Comparison of ENCODE assay signal across 8 cellular contexts in genomic region chr21:37368536-37369279, GRCh38. TPM values are rescaled to one million over a fixed set of nuclear protein-coding genes. Genes with fewer than 3 reads are reported as not detected.
DNase-seq lines count a peak whose midpoint lies in the region; TF ChIP-seq lines count a peak whose summit lies in the region.

No MANE protein-coding gene starts in this region.

- intact Hi-C loops in posterior vena cava (cut with DNase I) = loop anchor here (10.0 kb wide), 2 partner anchors 104 to 196 kb away; partner anchors contain the start of gene VPS26C (in 2 of the 2)

- H3K9me3 Mint-ChIP-seq in T-helper 1 cell treated with Interleukin-12 subunit alpha and Interleukin-12 subunit beta and Interleukin-4 antibody, amounts not matched to agents 30 μg/mL and 1 μg/mL, for 36 hours = no peaks in the 10 kb centered on the region
- H3K9me3 Mint-ChIP-seq in progenitor cell of endocrine pancreas (ENCODE audit: low read depth) = no peaks in the 10 kb centered on the region

- peaks cover 58% of the 10 kb centered on the region for H3K4me1 Mint-ChIP-seq in T-helper 1 cell treated with Interleukin-12 subunit alpha and Interleukin-12 subunit beta and Interleukin-4 antibody, amounts not matched to agents 30 μg/mL and 1 μg/mL, for 36 hours (ENCODE audit: low read depth)
- H3K4me1 Mint-ChIP-seq in progenitor cell of endocrine pancreas (ENCODE audit: low read depth) = peaks cover 44% of the 10 kb centered on the region

- H3K27ac Mint-ChIP-seq in T-helper 1 cell treated with Interleukin-12 subunit alpha and Interleukin-12 subunit beta and Interleukin-4 antibody, amounts not matched to agents 30 μg/mL and 1 μg/mL, for 36 hours = peak overlapping the region; percentile 83
- peak overlapping the region; percentile 95 for H3K27ac Mint-ChIP-seq in progenitor cell of endocrine pancreas

- peak overlapping the region; percentile 100 for H3K27ac ChIP-seq in SJSA1

- H3K4me1 ChIP-seq in SJSA1 (replicated peaks) = peaks cover 41% of the 10 kb centered on the region

- no peaks in the 10 kb centered on the region for H3K27me3 ChIP-seq in SJSA1 (replicated peaks)

- H3K36me3 Mint-ChIP-seq in T-helper 1 cell treated with Interleukin-12 subunit alpha and Interleukin-12 subunit beta and Interleukin-4 antibody, amounts not matched to agents 30 μg/mL and 1 μg/mL, for 36 hours (ENCODE audit: low read depth) = no peaks in the 10 kb centered on the region
- no peaks in the 10 kb centered on the region for H3K36me3 Mint-ChIP-seq in progenitor cell of endocrine pancreas (ENCODE audit: insufficient read depth)

- peak overlapping the region; percentile 88 for H3K4me3 Mint-ChIP-seq in T-helper 1 cell treated with Interleukin-12 subunit alpha and Interleukin-12 subunit beta and Interleukin-4 antibody, amounts not matched to agents 30 μg/mL and 1 μg/mL, for 36 hours
- peak overlapping the region; percentile 83 for H3K4me3 Mint-ChIP-seq in progenitor cell of endocrine pancreas (ENCODE audit: low read depth)

- peak overlapping the region; percentile 96 for H3K4me3 ChIP-seq in SJSA1

- TF ChIP-seq CTCF in progenitor cell of endocrine pancreas (IDR thresholded peaks at IDR 0.05; ENCODE audit: unreplicated experiment) = no peak

- no peaks in the 10 kb centered on the region for H3K9me3 ChIP-seq in SJSA1 (replicated peaks)

- H3K36me3 ChIP-seq in SJSA1 = peaks cover 20% of the 10 kb centered on the region

- DNase-seq in T-helper 1 cell = no peak
- peak in 1 of 2 experiments; percentile 50 for DNase-seq in SJSA1 (ENCODE audit: low read depth in 1 of 2, low spot score in 2 of 2)
- DNase-seq in erythroblast (lab: John Stamatoyannopoulos, UW) = peak; percentile 62 to 80
- no peak for DNase-seq in progenitor cell of endocrine pancreas (ENCODE audit: low spot score, unreplicated experiment)
- no peak for DNase-seq in posterior vena cava (ENCODE audit: low spot score)
- DNase-seq in NOMO-1 treated with dmso at 0.1 percent for 144 hours (lab: John Stamatoyannopoulos, UW; ENCODE audit: unreplicated experiment) = no peak
- DNase-seq in T-helper 9 cell = no peak

- no peaks in the 10 kb centered on the region for H3K27me3 Mint-ChIP-seq in T-helper 1 cell treated with Interleukin-12 subunit alpha and Interleukin-12 subunit beta and Interleukin-4 antibody, amounts not matched to agents 30 μg/mL and 1 μg/mL, for 36 hours (ENCODE audit: low read depth)
- no peaks in the 10 kb centered on the region for H3K27me3 Mint-ChIP-seq in progenitor cell of endocrine pancreas

- TF ChIP-seq POLR2A in erythroblast (IDR thresholded peaks at IDR 0.05; ENCODE audit: low read length) = no peak

RNA-seq across cellular contexts. Expression of gene DYRK1A, which starts 2.1 kb away (rescaled TPM):
- total RNA-seq in SJSA1 (2014; rRNA removed; shearing (Covaris generic)) = 39.3 and 51.3 TPM in 2 replicates
- total RNA-seq in progenitor cell of endocrine pancreas (83.5 and 90.3 TPM in 2 replicates), posterior vena cava (10 to 100 TPM; 58.1 to 68.2 TPM)

Comparison
In these comparisons a context has a peak if more than half of its experiments do, and no peak if none do; other contexts are left out.
1. DNase-seq: peak in erythroblast (2 of 2); none in T-helper 1 cell (0 of 5), progenitor cell of endocrine pancreas (single experiment), posterior vena cava (single experiment), NOMO-1 treated with dmso at 0.1 percent for 144 hours (single experiment) and T-helper 9 cell (single experiment).